ENCODE assay signal across 8 cellular contexts in the genomic region with DNA sequence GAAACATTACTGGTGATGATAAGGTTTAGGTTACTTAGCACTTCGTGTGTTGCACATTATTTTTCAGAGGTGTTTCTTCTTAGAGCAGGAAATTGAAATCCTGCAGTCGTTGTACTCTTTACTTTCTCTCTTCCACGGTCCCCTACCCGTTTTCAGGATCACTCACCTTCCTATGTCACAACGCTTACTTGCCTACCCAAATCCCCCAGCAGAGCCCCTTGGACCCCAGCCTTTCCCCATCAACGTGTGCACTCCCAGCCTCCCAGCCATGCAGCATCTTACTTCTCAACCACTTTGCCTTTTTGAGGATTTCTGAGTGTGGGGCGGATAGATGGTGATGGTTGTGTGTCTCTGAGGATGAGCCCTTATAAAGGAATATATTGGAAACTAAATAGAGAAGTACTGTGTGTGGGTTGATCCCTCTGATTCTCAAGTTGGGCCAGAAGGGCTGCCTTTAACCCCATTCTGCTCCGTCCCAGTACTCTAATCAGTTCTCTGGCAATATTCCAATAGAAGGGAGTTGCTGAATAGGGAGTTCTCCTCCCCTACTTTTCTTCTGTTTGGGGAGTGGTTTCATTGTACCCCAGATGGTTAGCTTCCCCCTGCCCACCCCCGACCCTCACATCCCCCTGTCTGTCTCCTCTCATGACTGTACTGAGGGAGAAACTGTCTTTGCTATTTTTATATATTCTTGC. TPM values are rescaled to one million over a fixed set of nuclear protein-coding genes. Genes with fewer than 3 reads are reported as not detected.
A peak's percentile ranks its signal among the peaks of the same experiment; 100 is the strongest.
DNase-seq lines count a peak whose midpoint lies in the region; ATAC-seq and TF ChIP-seq lines count a peak whose summit lies in the region.

No MANE protein-coding gene starts in this region.

- DNase-seq in cardiac muscle cell (ENCODE audit: low read depth in 1 of 2, low spot score in 1 of 2) (peak in 1 of 2 donors; percentile 34), Right ventricle myocardium inferior (ENCODE audit: missing footprints) (no peak), cerebellum (ENCODE audit: low spot score) (peak; percentile 10), mesenchymal stem cell (peak; percentile 6), GF-D8 (lab: John Stamatoyannopoulos, UW) (no peak)
- DNase-seq in stimulated activated CD4-positive, alpha-beta T cell treated with anti-CD3 and anti-CD28 coated beads, Interleukin-2, amount 100 ng/mL, for 48 hours: no peak

- TF ChIP-seq CTCF in cardiac muscle cell (IDR thresholded peaks at IDR 0.05; ENCODE audit: low read depth, low read length): no peak

- H2AK5ac ChIP-seq in mesenchymal stem cell (ENCODE audit: low read length, severe bottlenecking): no peak overlapping the region

- H3K18ac ChIP-seq in mesenchymal stem cell (ENCODE audit: low read depth in 1 of 2, low read length in 2 of 2): no peak overlapping the region

- H3K27ac ChIP-seq in cardiac muscle cell (no peak overlapping the region), mesenchymal stem cell (ENCODE audit: low read length, poor library complexity, severe bottlenecking) (peak overlapping the region; percentile 54)

- H2BK15ac ChIP-seq in mesenchymal stem cell (ENCODE audit: low read depth, poor library complexity, severe bottlenecking): no peak overlapping the region

- no peak overlapping the region for H4K91ac ChIP-seq in mesenchymal stem cell (ENCODE audit: low read length)

- no peak overlapping the region for H2AFZ ChIP-seq in mesenchymal stem cell (ENCODE audit: low read depth, low read length)

- no peak overlapping the region for H3K4ac ChIP-seq in mesenchymal stem cell (ENCODE audit: low read depth in 1 of 2, low read length in 2 of 2)

- no peaks in the 10 kb centered on the region for H3K9me3 ChIP-seq in cardiac muscle cell (ENCODE audit: low read depth)
- no peaks in the 10 kb centered on the region for H3K9me3 ChIP-seq in mesenchymal stem cell (ENCODE audit: control insufficient read depth, low read length)

- no peak overlapping the region for H2BK120ac ChIP-seq in mesenchymal stem cell (ENCODE audit: low read depth, low read length)

- no peak overlapping the region for H4K8ac ChIP-seq in mesenchymal stem cell (ENCODE audit: low read length)

- peaks cover 10% of the 10 kb centered on the region for H3K4me1 ChIP-seq in cardiac muscle cell (ENCODE audit: low read depth)
- no peaks in the 10 kb centered on the region for H3K4me1 ChIP-seq in mesenchymal stem cell (ENCODE audit: control insufficient read depth, insufficient read depth, low read depth, low read length)

- no peak for ATAC-seq in Right ventricle myocardium inferior
- ATAC-seq in GM21526 (IDR thresholded peaks at IDR 0.05; ENCODE audit: low FRiP score, unreplicated experiment): no peak
- no peak for ATAC-seq in GM19351 (IDR thresholded peaks at IDR 0.05; ENCODE audit: unreplicated experiment)

- peaks cover 2% of the 10 kb centered on the region for H3K27me3 ChIP-seq in cardiac muscle cell
- peaks cover 0 to 18% of the 10 kb centered on the region in 2 experiments for H3K27me3 ChIP-seq in mesenchymal stem cell (ENCODE audit: control insufficient read depth in 1 of 2, insufficient read depth in 1 of 2, low read length in 2 of 2)

- H3K79me1 ChIP-seq in mesenchymal stem cell (replicated peaks; ENCODE audit: low read length, poor library complexity, severe bottlenecking): peaks cover 3% of the 10 kb centered on the region

- peak overlapping the region; percentile 83 for H3K9ac ChIP-seq in mesenchymal stem cell (ENCODE audit: low read length)

- 21% methylated on average over 3 of the region's 9 CpGs for WGBS in mesenchymal stem cell

- H3K36me3 ChIP-seq in cardiac muscle cell: no peaks in the 10 kb centered on the region
- no peaks in the 10 kb centered on the region for H3K36me3 ChIP-seq in mesenchymal stem cell (ENCODE audit: control insufficient read depth in 1 of 2, insufficient read depth in 2 of 2, low read depth in 1 of 2, low read length in 2 of 2)

- no peak overlapping the region for H2BK5ac ChIP-seq in mesenchymal stem cell (ENCODE audit: low read depth, low read length, poor library complexity, severe bottlenecking)

- no peak overlapping the region for H3K14ac ChIP-seq in mesenchymal stem cell (ENCODE audit: low read length in 2 of 2)

- no peak overlapping the region for H3K23ac ChIP-seq in mesenchymal stem cell (ENCODE audit: low read length in 2 of 2)

- H3K4me3 ChIP-seq in cardiac muscle cell (peak overlapping the region; percentile 42), mesenchymal stem cell (ENCODE audit: insufficient read depth in 1 of 2, low read depth in 1 of 2, low read length in 2 of 2) (peak overlapping the region in 1 of 2 experiments; percentile 58)

- H2BK12ac ChIP-seq in mesenchymal stem cell (ENCODE audit: low read length in 2 of 2): no peak overlapping the region

- H3K4me2 ChIP-seq in mesenchymal stem cell (ENCODE audit: low read length, poor library complexity, severe bottlenecking): peak overlapping the region; percentile 68

- intact Hi-C loops in Right ventricle myocardium inferior (cut with DNase I): loop anchor here (2.0 kb wide), 1 partner anchor 56 kb away; no protein-coding TSS in a partner anchor

RNA-seq across cellular contexts. Expression of a gene that starts 1.6 kb away (rescaled TPM):
- 23.9 and 30.0 TPM in 2 replicates for total RNA-seq in cardiac muscle cell
- 9.9 and 13.9 TPM in 2 replicates for polyA plus RNA-seq in cardiac muscle cell
- 7.1 TPM for total RNA-seq in Right ventricle myocardium inferior
- total RNA-seq in cerebellum: 21.2 TPM
- polyA plus RNA-seq in mesenchymal stem cell (2013, experiment 1 of 2): 7.2 TPM
- 7.1 TPM for polyA plus RNA-seq in mesenchymal stem cell (2013, experiment 2 of 2)

RNA-seq across cellular contexts. Expression of a gene that starts 49.8 kb away (rescaled TPM):
- total RNA-seq in cardiac muscle cell (0.11 TPM in 1 of 2 replicates, not detected in the other), Right ventricle myocardium inferior (not detected), cerebellum (not detected)
- polyA plus RNA-seq in cardiac muscle cell: 0.11 and 0.16 TPM in 2 replicates
- polyA plus RNA-seq in mesenchymal stem cell (2013, experiment 1 of 2): not detected
- not detected for polyA plus RNA-seq in mesenchymal stem cell (2013, experiment 2 of 2)

RNA-seq across cellular contexts. Expression of a gene that starts 51.7 kb away (rescaled TPM):
- total RNA-seq in cardiac muscle cell (297 and 320 TPM in 2 replicates), Right ventricle myocardium inferior (72.0 TPM), cerebellum (40.4 TPM)
- 235 and 253 TPM in 2 replicates for polyA plus RNA-seq in cardiac muscle cell
- 151 TPM for polyA plus RNA-seq in mesenchymal stem cell (2013, experiment 1 of 2)
- 131 TPM for polyA plus RNA-seq in mesenchymal stem cell (2013, experiment 2 of 2)

Comparison
In these comparisons a context has a peak if more than half of its experiments do, and no peak if none do; other contexts are left out.
1. DNase-seq: peak in cerebellum (single experiment) and mesenchymal stem cell (single experiment); none in Right ventricle myocardium inferior (single experiment), GF-D8 (single experiment) and stimulated activated CD4-positive, alpha-beta T cell treated with anti-CD3 and anti-CD28 coated beads, Interleukin-2, amount 100 ng/mL, for 48 hours (0 of 2).